15 cellular contexts compared by ENCODE assay signal in genomic region chr6:140932909-140933308, GRCh38.
DNase-seq lines count a peak whose midpoint lies in the region; ATAC-seq lines count a peak whose summit lies in the region.
"Had no signal": no experiment of that assay in that cellular context is flagged by ENCODE, and none has a peak within 500 bp of the region (broad histone marks: within the 10 kb centered on the region; RNA-seq: fewer than 3 reads in every experiment).

No MANE protein-coding gene starts in this region.

- no peak overlapping the region for H3K4me3 Mint-ChIP-seq in memory B cell
- no peak overlapping the region for H3K4me3 Mint-ChIP-seq in activated naive CD8-positive, alpha-beta T cell treated with anti-CD3 and anti-CD28 coated beads for 36 hours
- H3K4me3 Mint-ChIP-seq: B cell; CD4-positive, CD25-positive, alpha-beta regulatory T cell; CD8-positive, alpha-beta T cell; HFFc6 had no signal

- no peaks in the 10 kb centered on the region for H3K9me3 Mint-ChIP-seq in memory B cell
- no peaks in the 10 kb centered on the region for H3K9me3 Mint-ChIP-seq in activated naive CD8-positive, alpha-beta T cell treated with anti-CD3 and anti-CD28 coated beads for 36 hours
- H3K9me3 Mint-ChIP-seq: CD8-positive, alpha-beta T cell had no signal

- H3K4me1 Mint-ChIP-seq in memory B cell, result no peaks in the 10 kb centered on the region
- no peaks in the 10 kb centered on the region for H3K4me1 Mint-ChIP-seq in activated naive CD8-positive, alpha-beta T cell treated with anti-CD3 and anti-CD28 coated beads for 36 hours
- H3K4me1 Mint-ChIP-seq: B cell; CD4-positive, CD25-positive, alpha-beta regulatory T cell had no signal

- H3K27ac Mint-ChIP-seq in memory B cell, result no peak overlapping the region
- no peak overlapping the region for H3K27ac Mint-ChIP-seq in activated naive CD8-positive, alpha-beta T cell treated with anti-CD3 and anti-CD28 coated beads for 36 hours
- H3K27ac Mint-ChIP-seq: B cell; CD4-positive, CD25-positive, alpha-beta regulatory T cell; CD8-positive, alpha-beta T cell; HFFc6 had no signal

- H3K27me3 Mint-ChIP-seq in memory B cell, result peaks cover 2% of the 10 kb centered on the region
- peaks cover 7% of the 10 kb centered on the region for H3K27me3 Mint-ChIP-seq in activated naive CD8-positive, alpha-beta T cell treated with anti-CD3 and anti-CD28 coated beads for 36 hours
- H3K27me3 Mint-ChIP-seq: B cell had no signal

- peak; percentile 75 for ATAC-seq in HG03159 (IDR thresholded peaks at IDR 0.05; ENCODE audit: unreplicated experiment)
- peak; percentile 44 for ATAC-seq in HG03520 (IDR thresholded peaks at IDR 0.05; ENCODE audit: unreplicated experiment)
- ATAC-seq in memory B cell (ENCODE audit: low read depth), result peak; percentile 56
- no peak for ATAC-seq in GM21737 (IDR thresholded peaks at IDR 0.05; ENCODE audit: unreplicated experiment)
- ATAC-seq: CD8-positive, alpha-beta T cell had no signal

- no peak for DNase-seq in memory B cell (ENCODE audit: low spot score in 2 of 2)
- no peak for DNase-seq in activated naive CD8-positive, alpha-beta T cell treated with anti-CD3 and anti-CD28 coated beads for 36 hours
- no peak for DNase-seq in SW 1271 (lab: John Stamatoyannopoulos, UW)
- DNase-seq in NCI-H526 treated with DMSO at 0.1 percent for 48 hours (lab: John Stamatoyannopoulos, UW), result no peak
- DNase-seq: Caco-2; CD4-positive, CD25-positive, alpha-beta regulatory T cell; CD8-positive, alpha-beta T cell; DMS153; DND-41; GOT3; HFFc6 had no signal

- no peaks in the 10 kb centered on the region for H3K36me3 Mint-ChIP-seq in memory B cell
- no peaks in the 10 kb centered on the region for H3K36me3 Mint-ChIP-seq in activated naive CD8-positive, alpha-beta T cell treated with anti-CD3 and anti-CD28 coated beads for 36 hours
- H3K36me3 Mint-ChIP-seq: CD4-positive, CD25-positive, alpha-beta regulatory T cell; CD8-positive, alpha-beta T cell had no signal
